Comparison of ENCODE assay signal across 27 cellular contexts in the genomic region with DNA sequence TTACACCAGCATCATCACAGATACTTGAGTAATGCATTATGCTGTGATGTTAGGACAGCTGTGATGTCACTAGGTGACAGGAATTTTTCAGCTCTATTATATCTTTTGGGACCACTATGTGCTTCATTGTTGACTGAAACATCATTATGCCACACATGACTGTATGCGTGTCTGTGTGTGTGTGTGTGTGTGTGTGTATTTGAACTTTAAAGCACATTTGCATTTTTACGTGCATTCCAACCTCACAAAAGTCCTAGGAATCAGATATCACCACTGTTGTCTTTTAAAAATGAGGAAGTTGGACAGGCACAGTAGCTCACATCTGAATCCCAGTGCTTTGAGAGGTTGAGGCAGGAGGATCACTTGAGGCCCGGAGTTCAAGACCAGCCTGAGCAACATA.
"Had no signal": no experiment of that assay in that cellular context is flagged by ENCODE, and none has a peak within 500 bp of the region (broad histone marks: within the 10 kb centered on the region; RNA-seq: fewer than 3 reads in every experiment).

No MANE protein-coding gene starts in this region.

- H3K27ac ChIP-seq: adrenal gland, ascending aorta, brain microvascular endothelial cell, hepatocyte, lower lobe of right lung, parathyroid adenoma, right lobe of liver, skin epidermis, thyroid gland had no signal

- H2AFZ ChIP-seq: hepatocyte, parathyroid adenoma had no signal

- H3K4me3 ChIP-seq: adrenal gland, ascending aorta, hepatocyte, lower lobe of right lung, mucosa of descending colon, right lobe of liver, skin epidermis, thyroid gland had no signal

- DNase-seq: activated CD8-positive, alpha-beta memory T cell treated with anti-CD3 and anti-CD28 coated beads for 24 hours; activated CD8-positive, alpha-beta memory T cell treated with anti-CD3 and anti-CD28 coated beads, Interleukin-2, amount 50 U/mL, for 48 hours; activated naive CD4-positive, alpha-beta T cell; activated T-cell treated with anti-CD3 and anti-CD28 coated beads, Interleukin-2, amount 50 U/mL, for 4 hours; adrenal gland; brain microvascular endothelial cell; central memory CD4-positive, alpha-beta T cell; dermis blood vessel endothelial cell; effector CD8-positive, alpha-beta T cell; erythroblast; glutamatergic neuron; immature natural killer cell; lower lobe of right lung; mesendoderm; mucosa of descending colon; nucleus accumbens; right lobe of liver; stimulated activated CD4-positive, alpha-beta T cell treated with anti-CD3 and anti-CD28 coated beads, Interleukin-1b, Interleukin-23, amount 100 ng/mL, for 48 hours; substantia nigra; thyroid gland had no signal

- H3K9me3 ChIP-seq: adrenal gland, ascending aorta, lower lobe of right lung, mucosa of descending colon, right lobe of liver, thyroid gland had no signal

- H3K4me1 ChIP-seq: adrenal gland, ascending aorta, lower lobe of right lung, parathyroid adenoma, right lobe of liver, thyroid gland had no signal

- H3K27me3 ChIP-seq: adrenal gland, ascending aorta, brain microvascular endothelial cell, hepatocyte, right lobe of liver, thyroid gland had no signal

- H3K36me3 ChIP-seq: adrenal gland, ascending aorta, brain microvascular endothelial cell, lower lobe of right lung, right lobe of liver, thyroid gland had no signal

- H3K79me2 ChIP-seq: hepatocyte, parathyroid adenoma had no signal

- H3K9ac ChIP-seq: parathyroid adenoma had no signal

- H3K4me2 ChIP-seq: hepatocyte had no signal

- ATAC-seq: activated T-cell treated with anti-CD3 and anti-CD28 coated beads, Interleukin-2, amount 50 U/mL, for 4 hours; left lobe of liver; lower lobe of right lung; mucosa of descending colon; right lobe of liver; WTC11 had no signal

- FAIRE-seq: frontal cortex had no signal
